11 cellular contexts compared by ENCODE assay signal in genomic region chr22:20203142-20204099, GRCh38. TPM values are rescaled to one million over a fixed set of nuclear protein-coding genes. Genes with fewer than 3 reads are reported as not detected.
DNase-seq lines count a peak whose midpoint lies in the region; ATAC-seq and TF ChIP-seq lines count a peak whose summit lies in the region.
"Had no signal": no experiment of that assay in that cellular context is flagged by ENCODE, and none has a peak within 500 bp of the region (broad histone marks: within the 10 kb centered on the region; RNA-seq: fewer than 3 reads in every experiment).

No MANE protein-coding gene starts in this region.

- no peak overlapping the region for H3K9ac ChIP-seq in SK-N-MC (ENCODE audit: insufficient read length)

- peak; percentile 55 for DNase-seq in GM03348 (ENCODE audit: low spot score)
- DNase-seq in SK-N-MC (ENCODE audit: low read depth, low spot score) = no peak
- DNase-seq in heart left ventricle = peak in 3 of 5 donors; percentile 37 to 49 (median 49)
- peak; percentile 78 for DNase-seq in progenitor cell of endocrine pancreas (ENCODE audit: low spot score, unreplicated experiment)
- DNase-seq in GOT3 (lab: John Stamatoyannopoulos, UW) = no peak
- no peak for DNase-seq in NCI-H2107 treated with DMSO at 0.1 percent for 48 hours (lab: John Stamatoyannopoulos, UW; ENCODE audit: unreplicated experiment)
- DNase-seq: activated CD8-positive, alpha-beta memory T cell treated with anti-CD3 and anti-CD28 coated beads for 24 hours; cortex of kidney had no signal

- no peaks in the 10 kb centered on the region for H3K9me3 ChIP-seq in SK-N-MC (ENCODE audit: low read depth, low read length)
- H3K9me3 ChIP-seq in heart left ventricle = no peaks in the 10 kb centered on the region

- 47 to 66% (median 56%) methylated on average over 5 to 13 of the region's 13 CpGs for WGBS in heart left ventricle, 4 donors

- peak overlapping the region; percentile 98 for H3K27ac Mint-ChIP-seq in progenitor cell of endocrine pancreas

- no peaks in the 10 kb centered on the region for H3K9me3 Mint-ChIP-seq in progenitor cell of endocrine pancreas (ENCODE audit: low read depth)

- peak in 1 of 2 donors; percentile 17 for TF ChIP-seq POLR2A in heart left ventricle (IDR thresholded peaks at IDR 0.05)

- peak; percentile 15 to 52 (median 38) for ATAC-seq in heart left ventricle
- no peak for ATAC-seq in HG03439 (IDR thresholded peaks at IDR 0.05; ENCODE audit: unreplicated experiment)
- ATAC-seq in HG03521 (IDR thresholded peaks at IDR 0.05; ENCODE audit: unreplicated experiment) = no peak

- H3K36me3 Mint-ChIP-seq in progenitor cell of endocrine pancreas (ENCODE audit: insufficient read depth) = no peaks in the 10 kb centered on the region

- peak overlapping the region; percentile 94 for H3K27ac ChIP-seq in SK-N-MC
- peak overlapping the region in 11 of 12 donors; percentile 51 to 91 (median 81) for H3K27ac ChIP-seq in heart left ventricle

- TF ChIP-seq CTCF in heart left ventricle (IDR thresholded peaks at IDR 0.05) (no peak), progenitor cell of endocrine pancreas (IDR thresholded peaks at IDR 0.05; ENCODE audit: unreplicated experiment) (no peak)

- no peaks in the 10 kb centered on the region for H3K27me3 Mint-ChIP-seq in progenitor cell of endocrine pancreas

- peaks cover 0 to 3% (median 0%) of the 10 kb centered on the region in 9 donors for H3K27me3 ChIP-seq in heart left ventricle

- H3K36me3 ChIP-seq in SK-N-MC (ENCODE audit: insufficient read depth, low read length) = no peaks in the 10 kb centered on the region
- H3K36me3 ChIP-seq in heart left ventricle = no peaks in the 10 kb centered on the region

- H3K4me3 Mint-ChIP-seq in progenitor cell of endocrine pancreas (ENCODE audit: low read depth) = peak overlapping the region; percentile 35

- peaks cover 58% of the 10 kb centered on the region for H3K4me1 Mint-ChIP-seq in progenitor cell of endocrine pancreas (ENCODE audit: low read depth)

- intact Hi-C loops in heart left ventricle (cut with DNase I) = no loop called here

- peaks cover 0 to 52% (median 38%) of the 10 kb centered on the region in 12 donors for H3K4me1 ChIP-seq in heart left ventricle

- H3K4me3 ChIP-seq in SK-N-MC = peak overlapping the region; percentile 92
- H3K4me3 ChIP-seq in heart left ventricle = peak overlapping the region in 1 of 12 donors; percentile 19

RNA-seq across cellular contexts. Expression of gene CCDC188, which starts 52.6 kb away (rescaled TPM):
- total RNA-seq in heart left ventricle (1 to 10 TPM in 1 of 9 donors, under 1 TPM in 4, not detected in 4; 0.17 to 1.0 (median 0.46) TPM), progenitor cell of endocrine pancreas (3.3 and 4.0 TPM in 2 replicates)
- polyA plus RNA-seq in heart left ventricle = 1 to 10 TPM in 1 of 2 donors, under 1 TPM in 1; 0.50 to 1.0 TPM
- total RNA-seq: mononuclear cell had no signal

Comparison
In these comparisons a context has a peak if more than half of its experiments do, and no peak if none do; other contexts are left out.
1. DNase-seq: peak in GM03348 (single experiment), heart left ventricle (3 of 5) and progenitor cell of endocrine pancreas (single experiment); none in SK-N-MC (single experiment), GOT3 (single experiment) and NCI-H2107 treated with DMSO at 0.1 percent for 48 hours (single experiment).
2. ATAC-seq: peak in heart left ventricle (4 of 4); none in HG03439 (single experiment) and HG03521 (single experiment).